ENCODE assay signal across 8 cellular contexts in the genomic region with DNA sequence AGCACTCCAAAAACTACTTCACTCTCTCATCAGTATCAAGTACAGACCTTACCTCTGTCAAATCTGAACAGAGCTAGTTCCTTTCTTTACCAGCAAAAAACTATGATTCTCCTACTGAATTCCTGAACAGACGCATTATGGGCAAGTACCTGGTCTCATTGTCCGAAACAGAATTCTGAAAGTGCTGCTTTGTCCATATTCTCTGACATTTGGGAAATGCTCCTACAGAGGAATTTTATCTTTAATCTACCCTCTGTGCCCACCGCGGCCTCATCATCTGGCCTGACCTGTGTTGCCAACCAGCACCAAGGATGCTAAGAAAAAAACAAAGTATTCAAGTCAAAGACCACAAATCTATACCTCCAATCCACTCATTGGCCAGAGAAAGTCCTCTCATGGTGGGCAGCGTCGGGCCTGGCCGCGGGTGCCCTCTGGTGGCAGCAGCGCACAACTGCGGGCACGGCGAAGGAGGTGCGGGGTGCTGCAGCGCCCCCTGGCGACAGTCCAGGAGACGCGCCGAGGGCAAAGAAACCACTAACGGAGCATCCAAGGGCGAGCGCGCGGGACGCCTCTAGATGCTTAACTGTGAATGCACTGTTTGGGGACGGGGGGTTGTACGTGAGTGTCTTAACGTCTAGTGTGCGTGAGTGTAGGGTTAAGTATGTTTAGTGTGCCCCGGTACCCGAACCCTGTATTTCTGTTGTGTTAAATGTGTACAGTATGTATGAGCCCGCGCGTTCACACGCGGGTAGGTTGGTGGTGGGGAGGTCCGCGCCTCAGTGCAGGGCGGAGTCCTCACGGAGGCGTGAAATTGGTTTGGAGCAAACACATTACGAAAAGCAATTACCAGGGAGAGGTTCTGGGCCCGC. TPM values are rescaled to one million over a fixed set of nuclear protein-coding genes. Genes with fewer than 3 reads are reported as not detected.
DNase-seq lines count a peak whose midpoint lies in the region; ATAC-seq and TF ChIP-seq lines count a peak whose summit lies in the region.

No MANE protein-coding gene starts in this region.

- H3F3A ChIP-seq in GM23248 (ENCODE audit: insufficient read depth) (no peaks in the 10 kb centered on the region), smooth muscle cell (ENCODE audit: low read depth) (no peaks in the 10 kb centered on the region)

- no peaks in the 10 kb centered on the region for H3K79me2 ChIP-seq in GM23248 (ENCODE audit: insufficient read depth)
- H3K79me2 ChIP-seq in smooth muscle cell (ENCODE audit: low read depth): no peaks in the 10 kb centered on the region

- H3K36me3 ChIP-seq in GM23248 (ENCODE audit: low read depth) (no peaks in the 10 kb centered on the region), smooth muscle cell (ENCODE audit: low read depth) (no peaks in the 10 kb centered on the region)

- in situ Hi-C loops in GM23248 (cut with MboI): no loop called here

- no peaks in the 10 kb centered on the region for H3K9me2 ChIP-seq in GM23248 (ENCODE audit: insufficient read depth)

- TF ChIP-seq CTCF in NB4 (IDR thresholded peaks at IDR 0.05; ENCODE audit: low read depth, low read length): peak; percentile 100
- TF ChIP-seq CTCF in smooth muscle cell (IDR thresholded peaks at IDR 0.05; ENCODE audit: borderline replicate concordance, insufficient read depth, poor library complexity, severe bottlenecking): peak; percentile 100

- no peak overlapping the region for H3K4me2 ChIP-seq in GM23248 (ENCODE audit: unreplicated experiment)
- no peak overlapping the region for H3K4me2 ChIP-seq in smooth muscle cell

- H3K9me3 ChIP-seq in GM23248 (ENCODE audit: low read depth) (no peaks in the 10 kb centered on the region), smooth muscle cell (replicated peaks; ENCODE audit: low read depth) (no peaks in the 10 kb centered on the region)

- WGBS in GM23248 (ENCODE audit: low coverage in 1 of 2, low lambda C conversion rate in 2 of 2, missing lambda C conversion rate in 2 of 2), 2 experiments: 15% methylated on average over 41 to 42 of the region's 42 CpGs
- 31% methylated on average over 42 of the region's 42 CpGs for WGBS in smooth muscle cell (ENCODE audit: low lambda C conversion rate)

- ATAC-seq in GM18873 (IDR thresholded peaks at IDR 0.05; ENCODE audit: low FRiP score, unreplicated experiment): no peak

- H3K27me3 ChIP-seq in GM23248 (replicated peaks; ENCODE audit: insufficient read depth) (peaks cover 70% of the 10 kb centered on the region), smooth muscle cell (ENCODE audit: low read depth) (peaks cover 60% of the 10 kb centered on the region)

- H3K9ac ChIP-seq in GM23248 (no peak overlapping the region), smooth muscle cell (ENCODE audit: low read depth) (no peak overlapping the region)

- H2AFZ ChIP-seq in GM23248 (no peak overlapping the region), smooth muscle cell (ENCODE audit: low read depth) (no peak overlapping the region)

- H3K27ac ChIP-seq in GM23248: no peak overlapping the region
- no peak overlapping the region for H3K27ac ChIP-seq in smooth muscle cell (ENCODE audit: low read depth)

- no peaks in the 10 kb centered on the region for H4K20me1 ChIP-seq in GM23248 (ENCODE audit: insufficient read depth)
- H4K20me1 ChIP-seq in smooth muscle cell (ENCODE audit: low read depth): no peaks in the 10 kb centered on the region

- H3K4me1 ChIP-seq in GM23248 (ENCODE audit: insufficient read depth): no peaks in the 10 kb centered on the region
- no peaks in the 10 kb centered on the region for H3K4me1 ChIP-seq in smooth muscle cell (ENCODE audit: low read depth)

- no peak for TF ChIP-seq POLR2A in NB4 (IDR thresholded peaks at IDR 0.05; ENCODE audit: extremely low read depth, insufficient read length)

- H3K4me3 ChIP-seq in GM23248 (no peak overlapping the region), NB4 (ENCODE audit: low read depth, low read length) (no peak overlapping the region), smooth muscle cell (no peak overlapping the region)

- DNase-seq in ELR (ENCODE audit: low read depth) (peak; percentile 66), GM23248 (peak; percentile 73), NB4 (ENCODE audit: low read depth) (peak; percentile 83), T-helper 22 cell (ENCODE audit: low read depth) (peak; percentile 55), anterior cingulate cortex (lab: John Stamatoyannopoulos, UW) (peak in 57 of 58 donors; percentile 6 to 84 (median 63)), hepatic stellate cell (ENCODE audit: low spot score) (peak; percentile 81), smooth muscle cell (lab: John Stamatoyannopoulos, UW; ENCODE audit: unreplicated experiment) (peak; percentile 53)

RNA-seq across cellular contexts. Expression of a gene that starts 5.0 kb away (rescaled TPM):
- not detected in 2 replicates for total RNA-seq in GM23248 (2014; rRNA removed; shearing (Covaris generic))
- polyA plus RNA-seq in GM23248 (2016; fragmentation: Nextera tagmentation; extraction: Ambion mirVana) (not detected in 2 replicates), smooth muscle cell (not detected in 2 replicates)
- total RNA-seq in smooth muscle cell: not detected in 2 replicates

RNA-seq across cellular contexts. Expression of a gene that starts 14.5 kb away (rescaled TPM):
- total RNA-seq in GM23248 (2014; rRNA removed; shearing (Covaris generic)): not detected in 2 replicates
- not detected in 2 replicates for polyA plus RNA-seq in GM23248 (2016; fragmentation: Nextera tagmentation; extraction: Ambion mirVana)
- total RNA-seq in smooth muscle cell: not detected in 2 replicates
- not detected in 2 replicates for polyA plus RNA-seq in smooth muscle cell

RNA-seq across cellular contexts. Expression of a gene that starts 37.8 kb away (rescaled TPM):
- not detected in 2 replicates for total RNA-seq in GM23248 (2014; rRNA removed; shearing (Covaris generic))
- polyA plus RNA-seq in GM23248 (2016; fragmentation: Nextera tagmentation; extraction: Ambion mirVana) (not detected in 2 replicates), smooth muscle cell (not detected in 2 replicates)
- total RNA-seq in smooth muscle cell: not detected in 2 replicates

RNA-seq across cellular contexts. Expression of a gene that starts 54.5 kb away (rescaled TPM):
- total RNA-seq in GM23248 (2014; rRNA removed; shearing (Covaris generic)): 69.7 and 74.9 TPM in 2 replicates
- polyA plus RNA-seq in GM23248 (2016; fragmentation: Nextera tagmentation; extraction: Ambion mirVana) (40.7 and 40.9 TPM in 2 replicates), smooth muscle cell (24.2 and 26.5 TPM in 2 replicates)
- 30.5 and 35.1 TPM in 2 replicates for total RNA-seq in smooth muscle cell

RNA-seq across cellular contexts. Expression of a gene that starts 59.8 kb away (rescaled TPM):
- total RNA-seq in GM23248 (2014; rRNA removed; shearing (Covaris generic)): 120 and 139 TPM in 2 replicates
- polyA plus RNA-seq in GM23248 (2016; fragmentation: Nextera tagmentation; extraction: Ambion mirVana) (48.0 and 51.3 TPM in 2 replicates), smooth muscle cell (70.8 and 71.8 TPM in 2 replicates)
- 42.3 and 43.7 TPM in 2 replicates for total RNA-seq in smooth muscle cell
